8 cellular contexts compared by ENCODE assay signal in genomic region chr13:32737111-32737571, GRCh38.
DNase-seq lines count a peak whose midpoint lies in the region; ATAC-seq, FAIRE-seq and TF ChIP-seq lines count a peak whose summit lies in the region.

No MANE protein-coding gene starts in this region.

- CTCF ChIA-PET in activated CD4-positive, alpha-beta T cell treated with anti-CD3 and anti-CD28 coated beads for 36 hours (lab: Charles Lee): interaction anchor here (0.8 to 1.5 kb wide), 6 partner anchors 9 to 156 kb away, joined by 3 read pairs; no protein-coding TSS in a partner anchor

- no peak overlapping the region for H3K4me3 ChIP-seq in astrocyte (ENCODE audit: insufficient read depth, low read depth, low read length)

- H3K9me3 ChIP-seq in astrocyte (ENCODE audit: insufficient read depth, low read depth, low read length): no peaks in the 10 kb centered on the region

- no peaks in the 10 kb centered on the region for H3K9me3 Mint-ChIP-seq in activated CD4-positive, alpha-beta T cell treated with anti-CD3 and anti-CD28 coated beads for 36 hours (ENCODE audit: low read depth)
- H3K9me3 Mint-ChIP-seq in astrocyte (ENCODE audit: unreplicated experiment): no peaks in the 10 kb centered on the region
- H3K9me3 Mint-ChIP-seq in memory B cell: no peaks in the 10 kb centered on the region

- DNase-seq in activated CD4-positive, alpha-beta T cell treated with anti-CD3 and anti-CD28 coated beads for 36 hours: no peak
- no peak for DNase-seq in activated CD4-positive, alpha-beta T cell treated with anti-CD3 and anti-CD28 coated beads for 1 hour
- DNase-seq in astrocyte (ENCODE audit: low read depth) (peak; percentile 11), memory B cell (ENCODE audit: low spot score in 2 of 2) (no peak), HuH-7.5 (ENCODE audit: low spot score) (no peak), SKM-1 treated with dmso at 0.1 percent for 144 hours (lab: John Stamatoyannopoulos, UW; ENCODE audit: unreplicated experiment) (no peak), NCI-H524 treated with DMSO at 0.1 percent for 48 hours (lab: John Stamatoyannopoulos, UW) (no peak)

- H3K36me3 ChIP-seq in astrocyte (ENCODE audit: insufficient read depth, low read length): peaks cover 4% of the 10 kb centered on the region

- peak overlapping the region; percentile 40 for H3K9ac ChIP-seq in astrocyte (ENCODE audit: low read length)

- TF ChIP-seq CTCF in astrocyte (IDR thresholded peaks at IDR 0.05; ENCODE audit: insufficient read depth, low read depth, low read length): no peak

- H3K27me3 ChIP-seq in astrocyte (ENCODE audit: insufficient read depth, low read length): no peaks in the 10 kb centered on the region

- peaks cover 27% of the 10 kb centered on the region for H3K4me1 Mint-ChIP-seq in activated CD4-positive, alpha-beta T cell treated with anti-CD3 and anti-CD28 coated beads for 36 hours
- H3K4me1 Mint-ChIP-seq in astrocyte (ENCODE audit: low read depth, unreplicated experiment): peaks cover 38% of the 10 kb centered on the region
- H3K4me1 Mint-ChIP-seq in memory B cell: peaks cover 14% of the 10 kb centered on the region

- ATAC-seq in activated CD4-positive, alpha-beta T cell treated with anti-CD3 and anti-CD28 coated beads for 36 hours: peak; percentile 73
- ATAC-seq in HG03095 (IDR thresholded peaks at IDR 0.05; ENCODE audit: unreplicated experiment): peak; percentile 46
- peak; percentile 66 for ATAC-seq in memory B cell (ENCODE audit: low read depth)

- peak overlapping the region; percentile 92 for H3K27ac Mint-ChIP-seq in activated CD4-positive, alpha-beta T cell treated with anti-CD3 and anti-CD28 coated beads for 36 hours
- H3K27ac Mint-ChIP-seq in astrocyte (ENCODE audit: unreplicated experiment): peak overlapping the region; percentile 86
- H3K27ac Mint-ChIP-seq in memory B cell: peak overlapping the region; percentile 76

- peak; percentile 60 for FAIRE-seq in astrocyte (lab: Jason Lieb, UNC)

- H3K4me3 Mint-ChIP-seq in activated CD4-positive, alpha-beta T cell treated with anti-CD3 and anti-CD28 coated beads for 36 hours: peak overlapping the region; percentile 69
- H3K4me3 Mint-ChIP-seq in astrocyte (ENCODE audit: unreplicated experiment): no peak overlapping the region
- H3K4me3 Mint-ChIP-seq in memory B cell: peak overlapping the region; percentile 72

- no peak overlapping the region for H2AFZ ChIP-seq in astrocyte (ENCODE audit: low read depth, low read length)

- POLR2A ChIA-PET in activated CD4-positive, alpha-beta T cell treated with anti-CD3 and anti-CD28 coated beads for 36 hours (lab: Charles Lee): interaction anchor here (0.7 kb wide), 1 partner anchor 87 kb away, joined by 3 read pairs; no protein-coding TSS in a partner anchor

- H3K79me2 ChIP-seq in astrocyte (ENCODE audit: insufficient read depth, low read length): peaks cover 3% of the 10 kb centered on the region

- no peaks in the 10 kb centered on the region for H4K20me1 ChIP-seq in astrocyte (ENCODE audit: insufficient read depth, low read length)

- H3K27ac ChIP-seq in astrocyte (ENCODE audit: low read depth, low read length): peak overlapping the region; percentile 14

- peak overlapping the region; percentile 69 for H3K4me2 ChIP-seq in astrocyte (ENCODE audit: low read length)

- H3K36me3 Mint-ChIP-seq in activated CD4-positive, alpha-beta T cell treated with anti-CD3 and anti-CD28 coated beads for 36 hours (ENCODE audit: low read depth): peaks cover 20% of the 10 kb centered on the region
- H3K36me3 Mint-ChIP-seq in astrocyte (ENCODE audit: low read depth, unreplicated experiment) (no peaks in the 10 kb centered on the region), memory B cell (peaks cover 13% of the 10 kb centered on the region)

- no peaks in the 10 kb centered on the region for H3K27me3 Mint-ChIP-seq in activated CD4-positive, alpha-beta T cell treated with anti-CD3 and anti-CD28 coated beads for 36 hours
- H3K27me3 Mint-ChIP-seq in astrocyte (ENCODE audit: low read depth, unreplicated experiment) (no peaks in the 10 kb centered on the region), memory B cell (no peaks in the 10 kb centered on the region)

- intact Hi-C loops in activated CD4-positive, alpha-beta T cell treated with anti-CD3 and anti-CD28 coated beads for 36 hours (cut with DNase I, micrococcal nuclease): loop anchor here (1.0 to 5.0 kb wide), 6 partner anchors 150 to 310 kb away; partner anchors contain the start of genes PDS5B (in 2 of the 2), KL (in 1 of the 2), N4BP2L1 (in 1 of the 2) and N4BP2L2 (in 1 of the 2)

- no peaks in the 10 kb centered on the region for H3K4me1 ChIP-seq in astrocyte (ENCODE audit: insufficient read depth, low read length)
